9 cellular contexts compared by ENCODE assay signal in genomic region chr1:37472994-37473393, GRCh38. TPM values are rescaled to one million over a fixed set of nuclear protein-coding genes. Genes with fewer than 3 reads are reported as not detected.
A peak's percentile ranks its signal among the peaks of the same experiment; 100 is the strongest.
DNase-seq lines count a peak whose midpoint lies in the region; ATAC-seq and TF ChIP-seq lines count a peak whose summit lies in the region.
"Had no signal": no experiment of that assay in that cellular context is flagged by ENCODE, and none has a peak within 500 bp of the region (broad histone marks: within the 10 kb centered on the region; RNA-seq: fewer than 3 reads in every experiment).

No MANE protein-coding gene starts in this region.

- DNase-seq in activated CD8-positive, alpha-beta T cell treated with anti-CD3 and anti-CD28 coated beads, Interleukin-2, amount 10 ng/mL, durations not matched to agents 7 days and 5 days: no peak
- DNase-seq in fibroblast of villous mesenchyme (ENCODE audit: low read depth): no peak
- DNase-seq in NCI-H345 (lab: John Stamatoyannopoulos, UW): no peak
- no peak for DNase-seq in germinal center (ENCODE audit: low spot score)
- DNase-seq: NCI-H1417 treated with DMSO at 0.1 percent for 48 hours had no signal

- CTCF ChIA-PET in activated CD8-positive, alpha-beta T cell treated with anti-CD3 and anti-CD28 coated beads, Interleukin-2, amount 10 ng/mL, durations not matched to agents 7 days and 5 days (lab: Charles Lee): interaction anchor here (0.9 to 9.0 kb wide), 6 partner anchors 13 to 209 kb away, joined by 3 to 165 read pairs (median 7); no protein-coding TSS in a partner anchor

- no peak overlapping the region for H3K4me3 ChIP-seq in KMS-11 (IDR thresholded peaks at IDR 0.05; ENCODE audit: insufficient read depth, low read depth, low read length)
- H3K4me3 ChIP-seq in fibroblast of villous mesenchyme (ENCODE audit: low read depth, low read length): peak overlapping the region; percentile 66
- peak overlapping the region in 4 of 7 experiments; percentile 70 to 91 (median 73) for H3K4me3 ChIP-seq in skin epidermis

- POLR2A ChIA-PET in activated CD8-positive, alpha-beta T cell treated with anti-CD3 and anti-CD28 coated beads, Interleukin-2, amount 10 ng/mL, durations not matched to agents 7 days and 5 days (lab: Charles Lee): interaction anchor here (1.0 to 4.8 kb wide), 5 partner anchors 10 to 81 kb away, joined by 4 to 49 read pairs (median 7); partner anchors contain the start of genes MEAF6 and SNIP1

- H3K4me1 ChIP-seq in KMS-11 (ENCODE audit: low read depth, poor library complexity, severe bottlenecking): peaks cover 43% of the 10 kb centered on the region

- no peak overlapping the region for H2AFZ ChIP-seq in KMS-11 (ENCODE audit: low read depth)

- no peaks in the 10 kb centered on the region for H4K20me1 ChIP-seq in KMS-11 (ENCODE audit: insufficient read depth)

- H3K4me3 Mint-ChIP-seq in activated CD8-positive, alpha-beta T cell treated with anti-CD3 and anti-CD28 coated beads, Interleukin-2, amount 10 ng/mL, durations not matched to agents 7 days and 5 days: peak overlapping the region; percentile 90

- no peak for ATAC-seq in activated CD8-positive, alpha-beta T cell treated with anti-CD3 and anti-CD28 coated beads, Interleukin-2, amount 10 ng/mL, durations not matched to agents 7 days and 5 days
- no peak for ATAC-seq in HG03159 (IDR thresholded peaks at IDR 0.05; ENCODE audit: unreplicated experiment)

- TF ChIP-seq CTCF in KMS-11 (conservative IDR thresholded peaks at IDR 0.05; ENCODE audit: low read depth, low read length): no peak
- TF ChIP-seq CTCF in fibroblast of villous mesenchyme (IDR thresholded peaks at IDR 0.05; ENCODE audit: insufficient read depth, low read depth, low read length): no peak

- peak overlapping the region; percentile 74; the same call in 1 of the 2 replicates for H3K4me2 ChIP-seq in KMS-11

- no peaks in the 10 kb centered on the region for H3K27me3 Mint-ChIP-seq in activated CD8-positive, alpha-beta T cell treated with anti-CD3 and anti-CD28 coated beads, Interleukin-2, amount 10 ng/mL, durations not matched to agents 7 days and 5 days (ENCODE audit: low read depth)

- H3K79me2 ChIP-seq in KMS-11 (ENCODE audit: insufficient read depth, low read depth): peaks cover 36% of the 10 kb centered on the region

- H3K9ac ChIP-seq in KMS-11: no peak overlapping the region

- H3K36me3 Mint-ChIP-seq in activated CD8-positive, alpha-beta T cell treated with anti-CD3 and anti-CD28 coated beads, Interleukin-2, amount 10 ng/mL, durations not matched to agents 7 days and 5 days (ENCODE audit: low read depth): peaks cover 28% of the 10 kb centered on the region

- no peaks in the 10 kb centered on the region for H3K9me3 Mint-ChIP-seq in activated CD8-positive, alpha-beta T cell treated with anti-CD3 and anti-CD28 coated beads, Interleukin-2, amount 10 ng/mL, durations not matched to agents 7 days and 5 days (ENCODE audit: insufficient read depth)

- peak overlapping the region; percentile 85 for H3K27ac Mint-ChIP-seq in activated CD8-positive, alpha-beta T cell treated with anti-CD3 and anti-CD28 coated beads, Interleukin-2, amount 10 ng/mL, durations not matched to agents 7 days and 5 days

- no peaks in the 10 kb centered on the region for H3K27me3 ChIP-seq in KMS-11 (ENCODE audit: insufficient read depth, low read depth)
- H3K27me3 ChIP-seq: SJSA1 had no signal

- H3K27ac ChIP-seq in KMS-11: no peak overlapping the region
- H3K27ac ChIP-seq in skin epidermis: peak overlapping the region in 17 of 21 experiments; percentile 34 to 99 (median 97)

- peaks cover 52% of the 10 kb centered on the region for H3K4me1 Mint-ChIP-seq in activated CD8-positive, alpha-beta T cell treated with anti-CD3 and anti-CD28 coated beads, Interleukin-2, amount 10 ng/mL, durations not matched to agents 7 days and 5 days (ENCODE audit: low read depth)

- H3K36me3 ChIP-seq in KMS-11 (ENCODE audit: insufficient read depth): no peaks in the 10 kb centered on the region; the same call in 1 of the 2 replicates

RNA-seq across cellular contexts. Expression of gene ZC3H12A, which starts 1.4 kb away (rescaled TPM):
- total RNA-seq in activated CD8-positive, alpha-beta T cell treated with anti-CD3 and anti-CD28 coated beads, Interleukin-2, amount 10 ng/mL, durations not matched to agents 7 days and 5 days: 10 to 100 TPM; 15.1 to 17.8 TPM
- total RNA-seq in fibroblast of villous mesenchyme: 21.6 and 38.9 TPM in 2 replicates

RNA-seq across cellular contexts. Expression of gene MEAF6, which starts 41.6 kb away (rescaled TPM):
- 10 to 100 TPM; 70.8 to 73.0 TPM for total RNA-seq in activated CD8-positive, alpha-beta T cell treated with anti-CD3 and anti-CD28 coated beads, Interleukin-2, amount 10 ng/mL, durations not matched to agents 7 days and 5 days
- 54.8 and 60.9 TPM in 2 replicates for total RNA-seq in fibroblast of villous mesenchyme
